ENCODE assay signal across 1 cellular context in genomic region chr17:17565471-17566365, GRCh38.
TF ChIP-seq lines count a peak whose summit lies in the region.

No MANE protein-coding gene starts in this region.

TF ChIP-seq in IMR-90, 13 proteins besides CTCF, POLR2A, EP300 and RAD21 (continued from another document):
- TF ChIP-seq ELK1 (IDR thresholded peaks at IDR 0.05; ENCODE audit: borderline replicate concordance, low read depth, low read length), result no peak
- no peak for TF ChIP-seq RFX5 (IDR thresholded peaks at IDR 0.05; ENCODE audit: low read depth, low read length)
- TF ChIP-seq USF2 (IDR thresholded peaks at IDR 0.05; ENCODE audit: low read depth, low read length), result no peak
- TF ChIP-seq FOS (IDR thresholded peaks at IDR 0.05; ENCODE audit: low read depth, low read length), result no peak
- no peak for TF ChIP-seq CEBPB (IDR thresholded peaks at IDR 0.05; ENCODE audit: low read depth, low read length)
- no peak for TF ChIP-seq CHD1 (IDR thresholded peaks at IDR 0.05; ENCODE audit: low read depth, low read length)
- TF ChIP-seq NFE2L2 (IDR thresholded peaks at IDR 0.05; ENCODE audit: low read depth, low read length), result no peak
- no peak for TF ChIP-seq SMC3 (IDR thresholded peaks at IDR 0.05; ENCODE audit: low read depth, low read length)
- TF ChIP-seq BHLHE40 (IDR thresholded peaks at IDR 0.05; ENCODE audit: low read depth, low read length), result no peak
